20 cellular contexts compared by ENCODE assay signal in the genomic region with DNA sequence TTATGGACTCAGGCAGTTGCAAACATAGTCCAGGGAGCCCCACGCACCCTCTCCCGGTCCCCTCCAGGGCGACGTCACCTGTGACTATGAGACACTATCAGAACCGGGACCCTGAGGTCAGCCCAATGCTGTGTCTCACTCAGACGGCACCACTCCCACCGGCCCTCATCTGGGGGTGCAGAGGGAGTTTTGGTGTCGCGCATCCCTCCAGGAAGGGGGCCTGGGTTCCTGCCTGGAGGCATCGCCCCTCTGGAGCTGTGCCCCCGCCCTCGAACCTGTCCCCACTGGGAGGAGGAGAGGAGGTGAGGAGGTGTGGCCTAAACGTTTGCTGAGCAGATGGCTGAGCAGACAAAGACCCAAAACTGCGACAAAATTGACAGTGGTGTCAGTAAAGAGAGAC. TPM values are rescaled to one million over a fixed set of nuclear protein-coding genes. Genes with fewer than 3 reads are reported as not detected.
DNase-seq lines count a peak whose midpoint lies in the region; ATAC-seq, FAIRE-seq and TF ChIP-seq lines count a peak whose summit lies in the region.
"Had no signal": no experiment of that assay in that cellular context is flagged by ENCODE, and none has a peak within 500 bp of the region (broad histone marks: within the 10 kb centered on the region; RNA-seq: fewer than 3 reads in every experiment).

No MANE protein-coding gene starts in this region.

- no peak for TF ChIP-seq EP300 in A549 (IDR thresholded peaks at IDR 0.05)

- POLR2A ChIA-PET in A549 (lab: Yijun Ruan, JAX) = interaction anchor here (2.6 kb wide), 1 partner anchor 51 kb away, joined by 11 read pairs; the partner anchor contains the start of gene GADD45B

- no peak for FAIRE-seq in A549 (lab: Jason Lieb, UNC)

- peaks cover 8% of the 10 kb centered on the region for H3K27me3 Mint-ChIP-seq in GM23338 (ENCODE audit: insufficient read depth, low read depth, poor library complexity)
- H3K27me3 Mint-ChIP-seq: CD4-positive, alpha-beta T cell had no signal

- peaks cover 18% of the 10 kb centered on the region for H3F3A ChIP-seq in GM23338 (replicated peaks; ENCODE audit: low read depth)

- no peaks in the 10 kb centered on the region for H4K20me1 ChIP-seq in GM23338 (replicated peaks; ENCODE audit: insufficient read depth)
- H4K20me1 ChIP-seq in osteoblast (ENCODE audit: insufficient read depth, low read length) = no peaks in the 10 kb centered on the region

- H2AFZ ChIP-seq in GM23338 (no peak overlapping the region), osteoblast (ENCODE audit: low read length) (no peak overlapping the region)

- H3K9me3 ChIP-seq in A549 = no peaks in the 10 kb centered on the region
- H3K9me3 ChIP-seq in RWPE2 (ENCODE audit: severe bottlenecking) = no peaks in the 10 kb centered on the region
- no peaks in the 10 kb centered on the region for H3K9me3 ChIP-seq in osteoblast (ENCODE audit: low read depth, low read length)
- no peaks in the 10 kb centered on the region for H3K9me3 ChIP-seq in thyroid gland

- no peak overlapping the region for H3K4me3 Mint-ChIP-seq in GM23338
- H3K4me3 Mint-ChIP-seq: CD4-positive, alpha-beta T cell; HFFc6 had no signal

- H3K36me3 ChIP-seq in GM23338 (ENCODE audit: insufficient read depth) (no peaks in the 10 kb centered on the region), RWPE2 (ENCODE audit: low read depth) (no peaks in the 10 kb centered on the region), osteoblast (ENCODE audit: insufficient read depth, low read length) (no peaks in the 10 kb centered on the region), thyroid gland (no peaks in the 10 kb centered on the region)

- H3K27me3 ChIP-seq in GM23338 (ENCODE audit: insufficient read depth) = no peaks in the 10 kb centered on the region
- H3K27me3 ChIP-seq in RWPE2 (ENCODE audit: insufficient read depth, poor library complexity, severe bottlenecking) = no peaks in the 10 kb centered on the region
- H3K27me3 ChIP-seq in osteoblast (ENCODE audit: insufficient read depth, low read length) = no peaks in the 10 kb centered on the region
- no peaks in the 10 kb centered on the region for H3K27me3 ChIP-seq in thyroid gland

- DNase-seq in A549 (ENCODE audit: low read depth in 1 of 2, low spot score in 1 of 2) (no peak), GM23338 (ENCODE audit: low spot score) (no peak), RWPE2 (ENCODE audit: low spot score) (no peak), osteoblast (ENCODE audit: insufficient read length, low spot score, missing footprints) (peak; percentile 39), ecto neural progenitor cell (ENCODE audit: low spot score) (no peak), Ammon's horn (ENCODE audit: low spot score) (no peak), thyroid gland (no peak), caudate nucleus (lab: John Stamatoyannopoulos, UW) (no peak)
- DNase-seq: CD4-positive, alpha-beta T cell; DMS53; HFFc6; NCI-H1048; NCI-H146; NCI-H2081 treated with DMSO at 0.1 percent for 48 hours; NCI-H510A; NCI-H774; PC-3; SHP77 had no signal

- H3K4me3 ChIP-seq in A549 (no peak overlapping the region), GM23338 (no peak overlapping the region), RWPE2 (ENCODE audit: severe bottlenecking) (no peak overlapping the region), osteoblast (ENCODE audit: insufficient read depth, low read length) (no peak overlapping the region), thyroid gland (replicated peaks in 1 of 3) (no peak overlapping the region)

- intact Hi-C loops in thyroid gland (cut with DNase I) = no loop called here

- 0 out of 3 replicates have a peak, but pooled peaks cover 1% of the 10 kb centered on the region for H3K36me3 Mint-ChIP-seq in GM23338 (ENCODE audit: low read depth)

- no peak for TF ChIP-seq RAD21 in A549 (conservative IDR thresholded peaks at IDR 0.05 in 1 of 2, IDR thresholded peaks at IDR 0.05 in 1 of 2)

- no peaks in the 10 kb centered on the region for H3K79me2 ChIP-seq in GM23338 (replicated peaks; ENCODE audit: insufficient read depth)
- no peaks in the 10 kb centered on the region for H3K79me2 ChIP-seq in osteoblast (ENCODE audit: insufficient read depth, low read length)

- ATAC-seq in A549 = no peak
- ATAC-seq in GM23338 = peak; percentile 10; the same call in 1 of the 3 replicates
- no peak for ATAC-seq in RWPE2 (ENCODE audit: low read depth)
- ATAC-seq: PC-3 had no signal

- peaks cover 59% of the 10 kb centered on the region for H3K4me1 ChIP-seq in A549
- H3K4me1 ChIP-seq in GM23338 (ENCODE audit: insufficient read depth) = peaks cover 12% of the 10 kb centered on the region; the same call in 1 of the 2 replicates
- H3K4me1 ChIP-seq in RWPE2 (ENCODE audit: insufficient read depth, poor library complexity, severe bottlenecking) = peaks cover 21% of the 10 kb centered on the region
- H3K4me1 ChIP-seq in osteoblast (ENCODE audit: insufficient read depth, low read length) = peaks cover 36% of the 10 kb centered on the region
- H3K4me1 ChIP-seq in thyroid gland = peaks cover 4 to 15% of the 10 kb centered on the region in 2 donors

- CTCF ChIA-PET in A549 (lab: Yijun Ruan, JAX) = no interaction called here

- TF ChIP-seq POLR2A in A549 (IDR thresholded peaks at IDR 0.05; ENCODE audit: low read length) (no peak), thyroid gland (IDR thresholded peaks at IDR 0.05) (no peak)

- WGBS in A549 (ENCODE audit: missing lambda C conversion rate) = 74% methylated on average over 11 of the region's 14 CpGs
- WGBS in thyroid gland, 2 donors = 92% methylated on average over 13 to 14 of the region's 14 CpGs

- H3K27ac Mint-ChIP-seq in GM23338 = no peak overlapping the region
- H3K27ac Mint-ChIP-seq: CD4-positive, alpha-beta T cell had no signal

- TF ChIP-seq CTCF in A549 (IDR thresholded peaks at IDR 0.05) (no peak), GM23338 (conservative IDR thresholded peaks at IDR 0.05; ENCODE audit: low read depth in 2 of 2) (no peak), RWPE2 (IDR thresholded peaks at IDR 0.05; ENCODE audit: poor library complexity, severe bottlenecking) (no peak), osteoblast (IDR thresholded peaks at IDR 0.05; ENCODE audit: extremely low read depth, low read depth, low read length) (no peak), thyroid gland (IDR thresholded peaks at IDR 0.05) (no peak)

- no peaks in the 10 kb centered on the region for H3K9me3 Mint-ChIP-seq in GM23338
- H3K9me3 Mint-ChIP-seq: HFFc6 had no signal

- H3K9me2 ChIP-seq in GM23338 (ENCODE audit: insufficient read depth) = no peaks in the 10 kb centered on the region
- H3K9me2 ChIP-seq: SK-N-SH had no signal

- H3K4me1 Mint-ChIP-seq in GM23338 = peaks cover 13% of the 10 kb centered on the region

- H3K27ac ChIP-seq in A549 (peak overlapping the region; percentile 89 to 94), GM23338 (ENCODE audit: low read depth) (no peak overlapping the region), RWPE2 (ENCODE audit: poor library complexity, severe bottlenecking) (peak overlapping the region; percentile 94), osteoblast (ENCODE audit: low read depth, low read length) (no peak overlapping the region), thyroid gland (no peak overlapping the region), caudate nucleus (ENCODE audit: low read depth, low read length) (no peak overlapping the region)
- H3K27ac ChIP-seq: KMS-11 had no signal

- H3K4me2 ChIP-seq in A549 (no peak overlapping the region), GM23338 (no peak overlapping the region), osteoblast (ENCODE audit: insufficient read depth, low read length) (no peak overlapping the region)
- H3K4me2 ChIP-seq: KMS-11, SK-N-SH had no signal

TF ChIP-seq in A549, 52 proteins besides CTCF, POLR2A, EP300 and RAD21 (continues in another document):
- TF ChIP-seq, protein P1, sequence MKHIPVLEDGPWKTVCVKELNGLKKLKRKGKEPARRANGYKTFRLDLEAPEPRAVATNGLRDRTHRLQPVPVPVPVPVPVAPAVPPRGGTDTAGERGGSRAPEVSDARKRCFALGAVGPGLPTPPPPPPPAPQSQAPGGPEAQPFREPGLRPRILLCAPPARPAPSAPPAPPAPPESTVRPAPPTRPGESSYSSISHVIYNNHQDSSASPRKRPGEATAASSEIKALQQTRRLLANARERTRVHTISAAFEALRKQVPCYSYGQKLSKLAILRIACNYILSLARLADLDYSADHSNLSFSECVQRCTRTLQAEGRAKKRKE (CRISPR knock-in tag; IDR thresholded peaks at IDR 0.05; ENCODE audit: low read depth) = no peak
- TF ChIP-seq KDM1A (IDR thresholded peaks at IDR 0.05; ENCODE audit: low read depth) (no peak), PHF8 (IDR thresholded peaks at IDR 0.05; ENCODE audit: borderline replicate concordance, low read depth) (no peak), SREBF2 (IDR thresholded peaks at IDR 0.05) (no peak)
- TF ChIP-seq, protein P2, sequence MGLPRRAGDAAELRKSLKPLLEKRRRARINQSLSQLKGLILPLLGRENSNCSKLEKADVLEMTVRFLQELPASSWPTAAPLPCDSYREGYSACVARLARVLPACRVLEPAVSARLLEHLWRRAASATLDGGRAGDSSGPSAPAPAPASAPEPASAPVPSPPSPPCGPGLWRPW (IDR thresholded peaks at IDR 0.05) = no peak

TF ChIP-seq in GM23338, 12 proteins besides CTCF, POLR2A, EP300 and RAD21 (continues in another document):
- TF ChIP-seq EZH2phosphoT487 (IDR thresholded peaks at IDR 0.05; ENCODE audit: unreplicated experiment) (no peak), NANOG (IDR thresholded peaks at IDR 0.05; ENCODE audit: borderline replicate concordance) (no peak), JUNB (IDR thresholded peaks at IDR 0.05; ENCODE audit: unreplicated experiment) (no peak)

RNA-seq across cellular contexts. Expression of gene GADD45B, which starts 51.2 kb away (rescaled TPM):
- polyA plus RNA-seq in A549 (2011; rRNA removed) (65.3 and 72.5 TPM in 2 replicates), A549 (2017; fragmentation: RNase III; extraction: RNeasy Plus Mini Kit Qiagen cat#74134 plus additional on column Dnase treatment) (38.6 to 42.4 TPM (median 39.9 TPM) in 3 replicates), GM23338 (2016; fragmentation: Nextera tagmentation; extraction: Ambion mirVana) (15.8 and 16.6 TPM in 2 replicates)
- 120 and 125 TPM in 2 replicates for polyA plus RNA-seq in A549 (2012; cell fraction: cytosol; rRNA removed)
- polyA plus RNA-seq in A549 (2012; cell fraction: nucleus; rRNA removed) = 193 and 205 TPM in 2 replicates
- 42.7 and 50.1 TPM in 2 replicates for polyA minus RNA-seq in A549 (2011; rRNA and poly(A)+ RNA removed)
- total RNA-seq in GM23338 (2014; rRNA removed; shearing (Covaris generic)) = 12.3 and 15.2 TPM in 2 replicates
- total RNA-seq in osteoblast (41.8 and 46.3 TPM in 2 replicates), thyroid gland (100 to 1,000 TPM; 148 to 250 (median 195) TPM)

Comparison
In these comparisons a context has a peak if more than half of its experiments do, and no peak if none do; other contexts are left out.
1. H3K27ac ChIP-seq: peak in A549 (2 of 2) and RWPE2 (single experiment); none in GM23338 (single experiment), osteoblast (single experiment), thyroid gland (0 of 3) and caudate nucleus (single experiment).